1 cellular context compared by ENCODE assay signal in genomic region chr3:72164635-72164978, GRCh38.
TF ChIP-seq lines count a peak whose summit lies in the region.

No MANE protein-coding gene starts in this region.

TF ChIP-seq in GM12878, 131 proteins besides CTCF, POLR2A, EP300 and RAD21 (continued from another document):
- TF ChIP-seq MLLT1 (IDR thresholded peaks at IDR 0.05) (no peak), BHLHE40 (IDR thresholded peaks at IDR 0.05; ENCODE audit: borderline replicate concordance in 1 of 2, low read depth in 2 of 2, low read length in 1 of 2) (peak; percentile 45 to 63; a peak in 1 of 4 replicates), GABPA (IDR thresholded peaks at IDR 0.05; ENCODE audit: low read depth) (no peak)
